3 cellular contexts compared by ENCODE assay signal in the genomic region with DNA sequence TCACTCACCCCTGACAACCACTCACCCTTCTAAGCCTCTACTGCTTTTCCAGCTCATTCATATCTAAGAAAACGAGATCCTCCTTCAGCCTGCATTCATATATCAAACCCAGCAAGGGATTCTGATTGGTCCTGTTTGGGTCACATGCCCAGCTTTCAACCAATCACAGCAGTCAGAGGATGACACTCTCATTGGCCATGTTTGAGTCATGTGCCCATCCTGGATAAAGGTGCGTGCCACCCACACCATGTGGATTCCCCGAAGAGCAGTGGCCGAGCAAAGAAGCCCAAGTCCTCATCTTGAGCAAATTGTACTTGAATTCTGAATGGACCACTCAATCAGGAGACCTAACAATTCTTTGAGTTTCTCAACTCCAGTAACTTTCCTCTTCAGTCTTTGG.
TF ChIP-seq lines count a peak whose summit lies in the region.

No MANE protein-coding gene starts in this region.

TF ChIP-seq in SK-N-SH, 30 proteins besides CTCF, POLR2A, EP300 and RAD21:
- TF ChIP-seq, protein P1, sequence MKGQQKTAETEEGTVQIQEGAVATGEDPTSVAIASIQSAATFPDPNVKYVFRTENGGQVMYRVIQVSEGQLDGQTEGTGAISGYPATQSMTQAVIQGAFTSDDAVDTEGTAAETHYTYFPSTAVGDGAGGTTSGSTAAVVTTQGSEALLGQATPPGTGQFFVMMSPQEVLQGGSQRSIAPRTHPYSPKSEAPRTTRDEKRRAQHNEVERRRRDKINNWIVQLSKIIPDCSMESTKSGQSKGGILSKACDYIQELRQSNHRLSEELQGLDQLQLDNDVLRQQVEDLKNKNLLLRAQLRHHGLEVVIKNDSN (IDR thresholded peaks at IDR 0.05; ENCODE audit: borderline replicate concordance, low read depth): 0 out of 2 replicates have a peak, but pooled peaks have one; percentile 33
- TF ChIP-seq NRF1 (IDR thresholded peaks at IDR 0.05; ENCODE audit: low read depth, low read length): no peak
- TF ChIP-seq, protein P2, sequence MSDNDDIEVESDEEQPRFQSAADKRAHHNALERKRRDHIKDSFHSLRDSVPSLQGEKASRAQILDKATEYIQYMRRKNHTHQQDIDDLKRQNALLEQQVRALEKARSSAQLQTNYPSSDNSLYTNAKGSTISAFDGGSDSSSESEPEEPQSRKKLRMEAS (IDR thresholded peaks at IDR 0.05; ENCODE audit: low read depth): no peak
- no peak for TF ChIP-seq TEAD4 (IDR thresholded peaks at IDR 0.05; ENCODE audit: borderline replicate concordance, insufficient read depth)

TF ChIP-seq in SK-N-SH treated with all-trans-retinoic acid at 6 μM for 48 hours, 23 proteins besides CTCF, POLR2A, EP300 and RAD21:
- no peak for TF ChIP-seq ZNF70 (CRISPR knock-in tag; IDR thresholded peaks at IDR 0.05)
- TF ChIP-seq, protein P3, sequence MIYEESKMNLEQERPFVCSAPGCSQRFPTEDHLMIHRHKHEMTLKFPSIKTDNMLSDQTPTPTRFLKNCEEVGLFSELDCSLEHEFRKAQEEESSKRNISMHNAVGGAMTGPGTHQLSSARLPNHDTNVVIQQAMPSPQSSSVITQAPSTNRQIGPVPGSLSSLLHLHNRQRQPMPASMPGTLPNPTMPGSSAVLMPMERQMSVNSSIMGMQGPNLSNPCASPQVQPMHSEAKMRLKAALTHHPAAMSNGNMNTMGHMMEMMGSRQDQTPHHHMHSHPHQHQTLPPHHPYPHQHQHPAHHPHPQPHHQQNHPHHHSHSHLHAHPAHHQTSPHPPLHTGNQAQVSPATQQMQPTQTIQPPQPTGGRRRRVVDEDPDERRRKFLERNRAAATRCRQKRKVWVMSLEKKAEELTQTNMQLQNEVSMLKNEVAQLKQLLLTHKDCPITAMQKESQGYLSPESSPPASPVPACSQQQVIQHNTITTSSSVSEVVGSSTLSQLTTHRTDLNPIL (CRISPR knock-in tag; IDR thresholded peaks at IDR 0.05; ENCODE audit: low read depth): no peak
- no peak for TF ChIP-seq SNAI2 (CRISPR knock-in tag; IDR thresholded peaks at IDR 0.05)
- no peak for TF ChIP-seq GLIS3 (CRISPR knock-in tag; IDR thresholded peaks at IDR 0.05)

TF ChIP-seq in IMR-90, 13 proteins besides CTCF, POLR2A, EP300 and RAD21:
- TF ChIP-seq, protein P4, sequence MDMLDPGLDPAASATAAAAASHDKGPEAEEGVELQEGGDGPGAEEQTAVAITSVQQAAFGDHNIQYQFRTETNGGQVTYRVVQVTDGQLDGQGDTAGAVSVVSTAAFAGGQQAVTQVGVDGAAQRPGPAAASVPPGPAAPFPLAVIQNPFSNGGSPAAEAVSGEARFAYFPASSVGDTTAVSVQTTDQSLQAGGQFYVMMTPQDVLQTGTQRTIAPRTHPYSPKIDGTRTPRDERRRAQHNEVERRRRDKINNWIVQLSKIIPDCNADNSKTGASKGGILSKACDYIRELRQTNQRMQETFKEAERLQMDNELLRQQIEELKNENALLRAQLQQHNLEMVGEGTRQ (IDR thresholded peaks at IDR 0.05; ENCODE audit: low read depth, low read length): peak; percentile 54
- TF ChIP-seq CHD1 (IDR thresholded peaks at IDR 0.05; ENCODE audit: low read depth, low read length): no peak
- TF ChIP-seq MXI1 (IDR thresholded peaks at IDR 0.05; ENCODE audit: borderline replicate concordance, low read depth, low read length): no peak
- TF ChIP-seq FOS (IDR thresholded peaks at IDR 0.05; ENCODE audit: low read depth, low read length): no peak
- no peak for TF ChIP-seq RCOR1 (IDR thresholded peaks at IDR 0.05; ENCODE audit: insufficient replicate concordance, low read length)
- TF ChIP-seq RFX5 (IDR thresholded peaks at IDR 0.05; ENCODE audit: low read depth, low read length): no peak
- no peak for TF ChIP-seq SMC3 (IDR thresholded peaks at IDR 0.05; ENCODE audit: low read depth, low read length)
